Comparison of ENCODE assay signal across 8 cellular contexts in genomic region chr1:85502625-85503083, GRCh38. TPM values are rescaled to one million over a fixed set of nuclear protein-coding genes. Genes with fewer than 3 reads are reported as not detected.
DNase-seq lines count a peak whose midpoint lies in the region; ATAC-seq, FAIRE-seq and TF ChIP-seq lines count a peak whose summit lies in the region.

No MANE protein-coding gene starts in this region.

- H3K27me3 ChIP-seq in SU-DHL-6 (ENCODE audit: low read length) (no peaks in the 10 kb centered on the region), cardiac muscle cell (no peaks in the 10 kb centered on the region), small intestine (ENCODE audit: control insufficient read depth in 2 of 2, insufficient read depth in 2 of 2, low read length in 2 of 2) (no peaks in the 10 kb centered on the region)

- FAIRE-seq in small intestine (lab: Jason Lieb, UNC) = no peak

- H3K9me2 ChIP-seq in SU-DHL-6 (replicated peaks; ENCODE audit: insufficient read depth, low read length) = no peaks in the 10 kb centered on the region

- no peak overlapping the region for H3K27ac ChIP-seq in SU-DHL-6 (ENCODE audit: low read depth, low read length)
- H3K27ac ChIP-seq in cardiac muscle cell = no peak overlapping the region
- no peak overlapping the region for H3K27ac ChIP-seq in small intestine (ENCODE audit: low read depth in 1 of 2, low read length in 1 of 2)

- 31 to 47% (median 43%) methylated on average over 3 of the region's 3 CpGs for WGBS in small intestine, 3 donors

- no peaks in the 10 kb centered on the region for H4K20me1 ChIP-seq in SU-DHL-6 (ENCODE audit: low read depth, low read length)

- H3K79me2 ChIP-seq in SU-DHL-6 (ENCODE audit: insufficient read depth, low read length) = no peaks in the 10 kb centered on the region

- peak; percentile 27 for TF ChIP-seq CTCF in SU-DHL-6 (IDR thresholded peaks at IDR 0.05; ENCODE audit: insufficient read depth, low read length, poor library complexity, severe bottlenecking)
- peak; percentile 74 for TF ChIP-seq CTCF in cardiac muscle cell (IDR thresholded peaks at IDR 0.05; ENCODE audit: low read depth, low read length)

- H3K4me1 ChIP-seq in cardiac muscle cell (ENCODE audit: low read depth) (no peaks in the 10 kb centered on the region), small intestine (ENCODE audit: control insufficient read depth in 2 of 2, insufficient read depth in 1 of 2, low read depth in 1 of 2, low read length in 1 of 2) (peaks cover 3 to 5% of the 10 kb centered on the region in 2 donors)

- no peak overlapping the region for H2AFZ ChIP-seq in SU-DHL-6 (ENCODE audit: low read depth, low read length, severe bottlenecking)

- H3K9me3 ChIP-seq in SU-DHL-6 (ENCODE audit: insufficient read depth, low read length) = no peaks in the 10 kb centered on the region
- no peaks in the 10 kb centered on the region for H3K9me3 ChIP-seq in cardiac muscle cell (ENCODE audit: low read depth)
- H3K9me3 ChIP-seq in small intestine (ENCODE audit: control insufficient read depth, low read depth) = no peaks in the 10 kb centered on the region

- no peaks in the 10 kb centered on the region for H3F3A ChIP-seq in SU-DHL-6 (ENCODE audit: insufficient read depth)

- no peaks in the 10 kb centered on the region for H3K36me3 ChIP-seq in SU-DHL-6 (ENCODE audit: low read length)
- no peaks in the 10 kb centered on the region for H3K36me3 ChIP-seq in cardiac muscle cell
- no peaks in the 10 kb centered on the region for H3K36me3 ChIP-seq in small intestine (ENCODE audit: control insufficient read depth in 2 of 2, insufficient read depth in 2 of 2, low read length in 2 of 2)

- H3K4me2 ChIP-seq in SU-DHL-6 (ENCODE audit: low read depth, low read length, poor library complexity, severe bottlenecking) = no peak overlapping the region

- H3K9ac ChIP-seq in SU-DHL-6 (ENCODE audit: low read length) = no peak overlapping the region

- no peak overlapping the region for H3K4me3 ChIP-seq in SU-DHL-6 (ENCODE audit: insufficient read depth, low read length, poor library complexity, severe bottlenecking)
- H3K4me3 ChIP-seq in cardiac muscle cell = no peak overlapping the region
- H3K4me3 ChIP-seq in small intestine (ENCODE audit: low read depth in 1 of 2, low read length in 2 of 2) = no peak overlapping the region

- ATAC-seq in HG03139 (IDR thresholded peaks at IDR 0.05; ENCODE audit: unreplicated experiment) (no peak), GM18861 (IDR thresholded peaks at IDR 0.05; ENCODE audit: unreplicated experiment) (no peak)

- peak; percentile 34 for DNase-seq in AG20443 (ENCODE audit: low spot score)
- DNase-seq in HT-29 (ENCODE audit: low spot score) = peak; percentile 90
- peak; percentile 51 to 89 for DNase-seq in cardiac muscle cell (ENCODE audit: low read depth in 1 of 2, low spot score in 1 of 2)
- DNase-seq in small intestine = peak; percentile 78
- DNase-seq in putamen (ENCODE audit: low spot score) = no peak

RNA-seq across cellular contexts. Expression of gene DDAH1, which starts 37.7 kb away (rescaled TPM):
- 75.6 and 82.7 TPM in 2 replicates for total RNA-seq in HT-29 (2014; rRNA removed; shearing (Covaris generic))
- total RNA-seq in cardiac muscle cell = 14.0 and 15.5 TPM in 2 replicates
- polyA plus RNA-seq in cardiac muscle cell (8.3 and 9.1 TPM in 2 replicates), small intestine (10 to 100 TPM; 21.9 to 47.8 (median 45.6) TPM)
